24 cellular contexts compared by ENCODE assay signal in genomic region chr9:109382585-109382984, GRCh38.
"Had no signal": no experiment of that assay in that cellular context is flagged by ENCODE, and none has a peak within 500 bp of the region (broad histone marks: within the 10 kb centered on the region; RNA-seq: fewer than 3 reads in every experiment).

No MANE protein-coding gene starts in this region.

- H3K27ac Mint-ChIP-seq: T-cell had no signal

- H3K4me3 ChIP-seq: K562 had no signal

- H3K9me3 Mint-ChIP-seq: T-cell had no signal

- ATAC-seq: HepG2, K562, Panc1, PC-3, T-cell had no signal

- H3K27ac ChIP-seq: KMS-11, RWPE1 had no signal

- H3K4me2 ChIP-seq: KMS-11, SK-N-SH had no signal

- H3K9ac ChIP-seq: KMS-11, SK-N-SH had no signal

- H3K9me3 ChIP-seq: SK-N-SH had no signal

- DNase-seq: IMR-90, Kasumi-1, NCI-H1092, NCI-H1105 treated with DMSO at 0.1 percent for 48 hours, NCI-H1417 treated with DMSO at 0.1 percent for 48 hours, NCI-H146, NCI-H1694 treated with DMSO at 0.1 percent for 48 hours, NCI-H1930, NCI-H2081, NCI-H2107, NCI-H2227 treated with DMSO at 0.1 percent for 48 hours, NCI-H524, NCI-H526 treated with DMSO at 0.1 percent for 48 hours, NCI-H748 treated with DMSO at 0.1 percent for 48 hours, PC-3, SHP77, SK-N-SH, SW 1271, T-cell had no signal

- H3K4me1 Mint-ChIP-seq: T-cell had no signal

- H3K36me3 Mint-ChIP-seq: T-cell had no signal

- H3K4me3 Mint-ChIP-seq: T-cell had no signal
